ENCODE assay signal across 18 cellular contexts in genomic region chr20:47972916-47973309, GRCh38.
DNase-seq lines count a peak whose midpoint lies in the region; ATAC-seq, FAIRE-seq and TF ChIP-seq lines count a peak whose summit lies in the region.
"Had no signal": no experiment of that assay in that cellular context is flagged by ENCODE, and none has a peak within 500 bp of the region (broad histone marks: within the 10 kb centered on the region; RNA-seq: fewer than 3 reads in every experiment).

No MANE protein-coding gene starts in this region.

- peak overlapping the region; percentile 50 for H3K4me2 ChIP-seq in HepG2 (ENCODE audit: low read depth, low read length)

- no peaks in the 10 kb centered on the region for H3K9me3 Mint-ChIP-seq in neural crest cell
- H3K9me3 Mint-ChIP-seq: activated T-helper 17 cell treated with anti-CD3 and anti-CD28 coated beads, Interleukin-2, amount 50 U/mL, for 72 hours had no signal

- TSS peak; percentile 90 for BruUV-seq in HepG2 (replicated peaks; lab: Mats Ljungman, UMichigan)

- H3K79me2 ChIP-seq in HepG2 (ENCODE audit: insufficient read depth, low read length): no peaks in the 10 kb centered on the region
- H3K79me2 ChIP-seq: parathyroid adenoma had no signal

- TF ChIP-seq CTCF in HepG2 (CRISPR knock-in tag; IDR thresholded peaks at IDR 0.05) (no peak), right lobe of liver (IDR thresholded peaks at IDR 0.05) (no peak), neural crest cell (conservative IDR thresholded peaks at IDR 0.05) (no peak), vagina (IDR thresholded peaks at IDR 0.05) (no peak)

- no peaks in the 10 kb centered on the region for H3K27me3 ChIP-seq in HepG2 (ENCODE audit: control insufficient read depth in 1 of 2, insufficient read depth in 2 of 2, low read length in 2 of 2)
- H3K27me3 ChIP-seq in right lobe of liver: no peaks in the 10 kb centered on the region
- H3K27me3 ChIP-seq in vagina: no peaks in the 10 kb centered on the region

- peak overlapping the region; percentile 73 for H3K4me3 Mint-ChIP-seq in neural crest cell
- H3K4me3 Mint-ChIP-seq: activated CD4-positive, alpha-beta T cell treated with anti-CD3 and anti-CD28 coated beads for 36 hours; activated CD8-positive, alpha-beta memory T cell treated with anti-CD3 and anti-CD28 coated beads, Interleukin-2, amount 10 ng/mL, durations not matched to agents 7 days and 5 days; activated T-helper 17 cell treated with anti-CD3 and anti-CD28 coated beads, Interleukin-2, amount 50 U/mL, for 72 hours had no signal

- 85% methylated on average over 17 of the region's 17 CpGs for WGBS in HepG2 (ENCODE audit: low lambda C conversion rate)
- 64% methylated on average over 9 of the region's 17 CpGs for WGBS in right lobe of liver (ENCODE audit: insufficient coverage, low coverage, low lambda C conversion rate, missing lambda C conversion rate)

- H3K9me3 ChIP-seq in HepG2 (ENCODE audit: low read length) (no peaks in the 10 kb centered on the region), right lobe of liver (no peaks in the 10 kb centered on the region), vagina (no peaks in the 10 kb centered on the region)

- H3K36me3 ChIP-seq in HepG2 (replicated peaks in 1 of 2; ENCODE audit: control insufficient read depth in 1 of 2, insufficient read depth in 2 of 2, low read length in 2 of 2) (no peaks in the 10 kb centered on the region), right lobe of liver (no peaks in the 10 kb centered on the region), vagina (no peaks in the 10 kb centered on the region)

- no peaks in the 10 kb centered on the region for H4K20me1 ChIP-seq in HepG2 (ENCODE audit: insufficient read depth, low read length)

- no peaks in the 10 kb centered on the region for H3K36me3 Mint-ChIP-seq in neural crest cell (ENCODE audit: low read depth)
- H3K36me3 Mint-ChIP-seq: activated CD8-positive, alpha-beta memory T cell treated with anti-CD3 and anti-CD28 coated beads, Interleukin-2, amount 10 ng/mL, durations not matched to agents 7 days and 5 days; brain had no signal

- H3K27me3 Mint-ChIP-seq in neural crest cell (ENCODE audit: low read depth): peaks cover 5% of the 10 kb centered on the region

- in situ Hi-C loops in HepG2 (cut with HindIII; ENCODE audit: extremely low pct_ligation_motif_present, low pct_unique_long_range_greater_than_20kb): loop anchor here (10.0 kb wide), 1 partner anchor 402 kb away; no protein-coding TSS in a partner anchor

- POLR2A ChIA-PET in HepG2 (lab: Yijun Ruan, JAX): interaction anchor here (0.9 to 1.4 kb wide), 4 partner anchors 12 to 421 kb away, joined by 3 to 7 read pairs (median 5); no protein-coding TSS in a partner anchor

- TF ChIP-seq EP300 in HepG2 (IDR thresholded peaks at IDR 0.05; ENCODE audit: low read depth in 2 of 2, low read length in 2 of 2): no peak
- TF ChIP-seq EP300 in HepG2 (CRISPR knock-in tag; IDR thresholded peaks at IDR 0.05; ENCODE audit: borderline replicate concordance): no peak

- H3K27ac ChIP-seq in HepG2 (ENCODE audit: extremely low read length, insufficient read depth, low read length) (peak overlapping the region; percentile 97), right lobe of liver (no peak overlapping the region), vagina (peak overlapping the region; percentile 10)

- H3K4me3 ChIP-seq in HepG2 (replicated peaks in 1 of 3; ENCODE audit: insufficient read depth in 1 of 3, low read depth in 2 of 3, low read length in 3 of 3) (0 out of 6 replicates have a peak overlapping the region, but pooled peaks of 1 of the 3 experiments have one; percentile 14), right lobe of liver (no peak overlapping the region), vagina (no peak overlapping the region)

- H2AFZ ChIP-seq in HepG2 (ENCODE audit: low read length): no peak overlapping the region

- H3K4me1 Mint-ChIP-seq in neural crest cell: peaks cover 83% of the 10 kb centered on the region
- H3K4me1 Mint-ChIP-seq: activated CD8-positive, alpha-beta memory T cell treated with anti-CD3 and anti-CD28 coated beads, Interleukin-2, amount 10 ng/mL, durations not matched to agents 7 days and 5 days; activated T-helper 17 cell treated with anti-CD3 and anti-CD28 coated beads, Interleukin-2, amount 50 U/mL, for 72 hours had no signal

- CTCF ChIA-PET in HepG2 (lab: Yijun Ruan, JAX; ENCODE audit: low intra/inter-chr PET ratio, low total read pairs): no interaction called here

- peak overlapping the region; percentile 98 for H3K27ac Mint-ChIP-seq in neural crest cell (ENCODE audit: unreplicated experiment)
- H3K27ac Mint-ChIP-seq: activated CD4-positive, alpha-beta T cell treated with anti-CD3 and anti-CD28 coated beads for 36 hours; activated CD8-positive, alpha-beta memory T cell treated with anti-CD3 and anti-CD28 coated beads, Interleukin-2, amount 10 ng/mL, durations not matched to agents 7 days and 5 days; activated T-helper 17 cell treated with anti-CD3 and anti-CD28 coated beads, Interleukin-2, amount 50 U/mL, for 72 hours had no signal

- ATAC-seq in HepG2: no peak
- no peak for ATAC-seq in right lobe of liver
- ATAC-seq in GM19023 (IDR thresholded peaks at IDR 0.05; ENCODE audit: unreplicated experiment): no peak
- no peak for ATAC-seq in HG03196 (IDR thresholded peaks at IDR 0.05; ENCODE audit: unreplicated experiment)
- ATAC-seq: activated CD4-positive, alpha-beta T cell treated with anti-CD3 and anti-CD28 coated beads for 36 hours; activated CD8-positive, alpha-beta memory T cell treated with anti-CD3 and anti-CD28 coated beads, Interleukin-2, amount 10 ng/mL, durations not matched to agents 7 days and 5 days; activated T-helper 17 cell treated with anti-CD3 and anti-CD28 coated beads, Interleukin-2, amount 50 U/mL, for 72 hours had no signal

- DNase-seq in HepG2 (ENCODE audit: low spot score) (no peak), right lobe of liver (no peak), dermis blood vessel endothelial cell (peak; percentile 29), neural crest cell (ENCODE audit: low read depth, low spot score) (no peak), vagina (ENCODE audit: extremely low spot score in 2 of 2) (no peak), cerebellar cortex (ENCODE audit: low spot score) (no peak)
- DNase-seq: activated CD8-positive, alpha-beta memory T cell treated with anti-CD3 and anti-CD28 coated beads, Interleukin-2, amount 10 ng/mL, durations not matched to agents 7 days and 5 days; foreskin fibroblast; stimulated activated CD4-positive, alpha-beta T cell treated with anti-CD3 and anti-CD28 coated beads, Interleukin-4, amount 100 ng/mL, for 24 hours had no signal

- TF ChIP-seq POLR2A in HepG2 (IDR thresholded peaks at IDR 0.05; ENCODE audit: insufficient read depth in 1 of 2, low read depth in 2 of 2, low read length in 2 of 2) (no peak), right lobe of liver (IDR thresholded peaks at IDR 0.05) (no peak), vagina (IDR thresholded peaks at IDR 0.05) (no peak)

- no peak for TF ChIP-seq RAD21 in HepG2 (CRISPR knock-in tag; IDR thresholded peaks at IDR 0.05)

- H3K4me1 ChIP-seq in HepG2 (ENCODE audit: insufficient read depth, low read length) (peaks cover 85% of the 10 kb centered on the region), right lobe of liver (no peaks in the 10 kb centered on the region), vagina (peaks cover 17% of the 10 kb centered on the region)
- H3K4me1 ChIP-seq: parathyroid adenoma had no signal

- intact Hi-C loops in HepG2 (cut with micrococcal nuclease; ENCODE audit: unreplicated experiment): loop anchor here (1.0 to 5.0 kb wide), 2 partner anchors 62 to 186 kb away; partner anchors contain the start of gene SULF2
- intact Hi-C loops in right lobe of liver (cut with DNase I): no loop called here
- intact Hi-C loops in vagina (cut with DNase I): no loop called here

- FAIRE-seq in HepG2 (lab: Jason Lieb, UNC): no peak
- FAIRE-seq: GM12892, small intestine, TTC549 had no signal

- H3K9ac ChIP-seq in HepG2 (ENCODE audit: insufficient read depth, low read depth, low read length): 0 out of 2 replicates have a peak overlapping the region, but pooled peaks have one; percentile 43
- H3K9ac ChIP-seq: parathyroid adenoma had no signal

TF ChIP-seq in HepG2, 621 proteins besides CTCF, POLR2A, EP300 and RAD21 (continues in another document):
- TF ChIP-seq ZNF572 (CRISPR knock-in tag; IDR thresholded peaks at IDR 0.05) (0 out of 2 replicates have a peak, but pooled peaks have one; percentile 10), KDM1A (CRISPR knock-in tag; IDR thresholded peaks at IDR 0.05) (peak; percentile 92; the same call in 1 of the 2 replicates), ZNF629 (CRISPR knock-in tag; conservative IDR thresholded peaks at IDR 0.05) (peak; percentile 97), ZNF280B (CRISPR knock-in tag; IDR thresholded peaks at IDR 0.05; ENCODE audit: borderline replicate concordance) (0 out of 2 replicates have a peak, but pooled peaks have one; percentile 3), ZBTB8A (CRISPR knock-in tag; IDR thresholded peaks at IDR 0.05; ENCODE audit: borderline replicate concordance, low read depth) (no peak), ZNF576 (CRISPR knock-in tag; IDR thresholded peaks at IDR 0.05) (0 out of 2 replicates have a peak, but pooled peaks have one; percentile 2), ADNP (CRISPR knock-in tag; IDR thresholded peaks at IDR 0.05) (peak; percentile 59; the same call in 1 of the 2 replicates), SALL2 (CRISPR knock-in tag; IDR thresholded peaks at IDR 0.05) (no peak), ZMYM3 (CRISPR knock-in tag; IDR thresholded peaks at IDR 0.05) (peak; percentile 64), CHD4 (IDR thresholded peaks at IDR 0.05; ENCODE audit: borderline replicate concordance, low read length) (0 out of 2 replicates have a peak, but pooled peaks have one; percentile 53), KLF11 (CRISPR knock-in tag; IDR thresholded peaks at IDR 0.05) (no peak), ZNF33A (CRISPR knock-in tag; IDR thresholded peaks at IDR 0.05; ENCODE audit: borderline replicate concordance) (no peak), ZFP41 (CRISPR knock-in tag; IDR thresholded peaks at IDR 0.05; ENCODE audit: borderline replicate concordance) (no peak)

Comparison
In these comparisons a context has a peak if more than half of its experiments do, and no peak if none do; other contexts are left out.
1. H3K27ac ChIP-seq: peak in HepG2 (single experiment) and vagina (single experiment); none in right lobe of liver (0 of 3).